In the genomic region with DNA sequence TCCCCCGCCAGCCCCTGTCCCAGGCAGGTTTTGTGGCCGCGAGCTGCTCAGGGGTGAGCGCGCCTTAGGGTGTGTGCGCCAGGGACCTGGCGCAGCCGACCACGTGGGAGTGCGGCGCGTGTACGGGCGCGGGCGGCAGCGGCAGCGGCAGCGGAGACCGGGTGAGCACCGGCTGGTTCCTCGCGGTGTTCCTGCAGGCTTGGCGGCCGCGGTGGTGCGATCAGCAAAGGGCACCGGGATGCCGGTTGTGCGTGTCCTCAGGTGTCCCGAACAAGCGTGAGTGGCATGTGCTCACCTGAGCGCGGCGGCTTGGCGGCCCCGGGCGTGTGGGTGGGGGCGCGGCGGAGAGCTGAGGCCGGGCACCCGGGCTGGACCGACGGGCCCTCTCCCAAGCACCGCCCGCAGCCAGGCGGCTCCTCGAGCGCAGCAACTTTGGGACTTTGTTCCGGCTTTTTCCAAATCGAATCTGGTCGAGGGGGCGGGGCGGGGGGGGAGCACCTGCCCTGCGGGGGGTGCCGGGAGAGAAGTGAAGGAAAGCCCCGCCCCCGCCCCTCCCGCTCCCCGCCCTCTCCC, we compare ENCODE assay signal across 7 cellular contexts. TPM values are rescaled to one million over a fixed set of nuclear protein-coding genes. Genes with fewer than 3 reads are reported as not detected.
A peak's percentile ranks its signal among the peaks of the same experiment; 100 is the strongest.
DNase-seq lines count a peak whose midpoint lies in the region; ATAC-seq and TF ChIP-seq lines count a peak whose summit lies in the region.
"Had no signal": no experiment of that assay in that cellular context is flagged by ENCODE, and none has a peak within 500 bp of the region (broad histone marks: within the 10 kb centered on the region; RNA-seq: fewer than 3 reads in every experiment).

No MANE protein-coding gene starts in this region.

- H2AFZ ChIP-seq in HCT116 (ENCODE audit: low read depth, low read length, poor library complexity, severe bottlenecking), result peak overlapping the region; percentile 54

- under 1% methylated on average over 61 of the region's 61 CpGs for WGBS in thymus

- H3K9me2 ChIP-seq in HCT116 (ENCODE audit: insufficient read depth), result no peaks in the 10 kb centered on the region

- H3K4me1 Mint-ChIP-seq in activated CD4-positive, alpha-beta memory T cell treated with anti-CD3 and anti-CD28 coated beads, Interleukin-2, amount 10 ng/mL, durations not matched to agents 7 days and 5 days, result peaks cover 7% of the 10 kb centered on the region

- TF ChIP-seq RAD21 in HCT116 (IDR thresholded peaks at IDR 0.05; ENCODE audit: low read depth), result no peak

- POLR2A ChIA-PET in HCT116 (lab: Charles Lee), result interaction anchor here (0.9 kb wide), 2 partner anchors 8 to 13 kb away, joined by 3 read pairs; no protein-coding TSS in a partner anchor
- POLR2A ChIA-PET in activated CD4-positive, alpha-beta memory T cell treated with anti-CD3 and anti-CD28 coated beads, Interleukin-2, amount 10 ng/mL, durations not matched to agents 7 days and 5 days (lab: Charles Lee), result no interaction called here

- H3K27ac Mint-ChIP-seq in activated CD4-positive, alpha-beta memory T cell treated with anti-CD3 and anti-CD28 coated beads, Interleukin-2, amount 10 ng/mL, durations not matched to agents 7 days and 5 days, result no peak overlapping the region

- H3K36me3 ChIP-seq in HCT116 (ENCODE audit: control insufficient read depth in 1 of 2, insufficient read depth in 2 of 2, low read length in 2 of 2) (no peaks in the 10 kb centered on the region), iPS-18a (ENCODE audit: control insufficient read depth, low read depth, low read length) (no peaks in the 10 kb centered on the region), thymus (ENCODE audit: control insufficient read depth, insufficient read depth) (peaks cover 4% of the 10 kb centered on the region)

- H3K79me2 ChIP-seq in HCT116 (ENCODE audit: insufficient read depth, low read length), result no peaks in the 10 kb centered on the region

- H3K4me3 ChIP-seq in HCT116 (replicated peaks in 1 of 2; ENCODE audit: low read depth in 1 of 2, low read length in 2 of 2), result peak overlapping the region; percentile 60 to 71
- H3K4me3 ChIP-seq in iPS-18a (ENCODE audit: low read length), result peak overlapping the region; percentile 61
- peak overlapping the region; percentile 49 for H3K4me3 ChIP-seq in thymus (ENCODE audit: low read length)

- RAD21 ChIA-PET in HCT116 (lab: Charles Lee; ENCODE audit: low non-redundant PET in 1 of 2, low total read pairs in 2 of 2, uncharacterized antibody in 2 of 2, unreplicated experiment in 2 of 2), result interaction anchor here (0.7 to 0.8 kb wide), 2 partner anchors 26 to 170 kb away, joined by 3 read pairs; no protein-coding TSS in a partner anchor

- TF ChIP-seq CTCF in HCT116 (IDR thresholded peaks at IDR 0.05 in 2 of 3, conservative IDR thresholded peaks at IDR 0.05 in 1 of 3; ENCODE audit: borderline replicate concordance in 1 of 3, insufficient read depth in 1 of 3, low read depth in 2 of 3, low read length in 2 of 3), result no peak

- H3K27me3 ChIP-seq in HCT116 (ENCODE audit: insufficient read depth, low read length) (no peaks in the 10 kb centered on the region), iPS-18a (ENCODE audit: control insufficient read depth, insufficient read depth, low read length) (peaks cover 29% of the 10 kb centered on the region), thymus (ENCODE audit: control insufficient read depth, insufficient read depth) (peaks cover 51% of the 10 kb centered on the region)

- BruUV-seq in HCT116 (replicated peaks; lab: Mats Ljungman, UMichigan), result no TSS peak

- H3K9me3 Mint-ChIP-seq in activated CD4-positive, alpha-beta memory T cell treated with anti-CD3 and anti-CD28 coated beads, Interleukin-2, amount 10 ng/mL, durations not matched to agents 7 days and 5 days, result no peaks in the 10 kb centered on the region

- no peaks in the 10 kb centered on the region for H3K9me3 ChIP-seq in HCT116 (ENCODE audit: control insufficient read depth in 1 of 2, insufficient read depth in 1 of 2, low read depth in 1 of 2, low read length in 2 of 2)
- no peaks in the 10 kb centered on the region for H3K9me3 ChIP-seq in iPS-18a (ENCODE audit: control insufficient read depth, low read depth, low read length)
- no peaks in the 10 kb centered on the region for H3K9me3 ChIP-seq in thymus (ENCODE audit: control insufficient read depth)

- CTCF ChIA-PET in HCT116 (lab: Charles Lee), result interaction anchor here (0.9 to 2.3 kb wide), 6 partner anchors 11 to 91 kb away, joined by 3 to 8 read pairs (median 3); no protein-coding TSS in a partner anchor
- CTCF ChIA-PET in activated CD4-positive, alpha-beta memory T cell treated with anti-CD3 and anti-CD28 coated beads, Interleukin-2, amount 10 ng/mL, durations not matched to agents 7 days and 5 days (lab: Charles Lee), result no interaction called here

- DNase-seq in HCT116 (ENCODE audit: low read depth, low spot score) (no peak), amygdala (lab: John Stamatoyannopoulos, UW) (no peak)
- DNase-seq in activated CD4-positive, alpha-beta memory T cell treated with anti-CD3 and anti-CD28 coated beads, Interleukin-2, amount 10 ng/mL, durations not matched to agents 7 days and 5 days, result peak; percentile 26

- peak overlapping the region; percentile 72 for H3K4me3 Mint-ChIP-seq in activated CD4-positive, alpha-beta memory T cell treated with anti-CD3 and anti-CD28 coated beads, Interleukin-2, amount 10 ng/mL, durations not matched to agents 7 days and 5 days

- no peaks in the 10 kb centered on the region for H4K20me1 ChIP-seq in HCT116 (ENCODE audit: insufficient read depth)

- peak overlapping the region; percentile 96 for H3K4me2 ChIP-seq in HCT116 (ENCODE audit: low read length)

- H3K9ac ChIP-seq in HCT116 (ENCODE audit: low read length) (peak overlapping the region; percentile 77), iPS-18a (ENCODE audit: low read length) (peak overlapping the region; percentile 58)

- no peak for TF ChIP-seq POLR2A in HCT116 (IDR thresholded peaks at IDR 0.05; ENCODE audit: borderline replicate concordance, extremely low read depth, insufficient read depth, insufficient read length)

- H3K4me1 ChIP-seq in HCT116 (ENCODE audit: control insufficient read depth in 1 of 2, insufficient read depth in 2 of 2, low read length in 2 of 2) (peaks cover 6 to 44% of the 10 kb centered on the region in 2 experiments; a peak in 3 of 4 replicates), iPS-18a (ENCODE audit: control insufficient read depth, low read depth, low read length) (peaks cover 30% of the 10 kb centered on the region), thymus (ENCODE audit: control insufficient read depth, insufficient read depth, low read length) (no peaks in the 10 kb centered on the region)

- peaks cover 44% of the 10 kb centered on the region for H3K27me3 Mint-ChIP-seq in activated CD4-positive, alpha-beta memory T cell treated with anti-CD3 and anti-CD28 coated beads, Interleukin-2, amount 10 ng/mL, durations not matched to agents 7 days and 5 days

- intact Hi-C loops in HCT116 (cut with micrococcal nuclease), result no loop called here

- peak overlapping the region; percentile 66 for H3K27ac ChIP-seq in HCT116 (ENCODE audit: low read depth, low read length)
- no peak overlapping the region for H3K27ac ChIP-seq in iPS-18a (ENCODE audit: low read length)
- H3K27ac ChIP-seq in thymus (ENCODE audit: low read depth), result no peak overlapping the region

- ATAC-seq in HCT116 (peak; percentile 49), GM21529 (IDR thresholded peaks at IDR 0.05; ENCODE audit: unreplicated experiment) (no peak)

- peaks cover 2% of the 10 kb centered on the region for H3K36me3 Mint-ChIP-seq in activated CD4-positive, alpha-beta memory T cell treated with anti-CD3 and anti-CD28 coated beads, Interleukin-2, amount 10 ng/mL, durations not matched to agents 7 days and 5 days (ENCODE audit: low read depth)

TF ChIP-seq in HCT116, 20 proteins besides CTCF, POLR2A, EP300 and RAD21 (continues in another document):
- TF ChIP-seq POLR2AphosphoS5 (IDR thresholded peaks at IDR 0.05; ENCODE audit: low read depth, low read length) (0 out of 2 replicates have a peak, but pooled peaks have one; percentile 64), MAX (IDR thresholded peaks at IDR 0.05) (peak; percentile 98)
- TF ChIP-seq, protein P1, sequence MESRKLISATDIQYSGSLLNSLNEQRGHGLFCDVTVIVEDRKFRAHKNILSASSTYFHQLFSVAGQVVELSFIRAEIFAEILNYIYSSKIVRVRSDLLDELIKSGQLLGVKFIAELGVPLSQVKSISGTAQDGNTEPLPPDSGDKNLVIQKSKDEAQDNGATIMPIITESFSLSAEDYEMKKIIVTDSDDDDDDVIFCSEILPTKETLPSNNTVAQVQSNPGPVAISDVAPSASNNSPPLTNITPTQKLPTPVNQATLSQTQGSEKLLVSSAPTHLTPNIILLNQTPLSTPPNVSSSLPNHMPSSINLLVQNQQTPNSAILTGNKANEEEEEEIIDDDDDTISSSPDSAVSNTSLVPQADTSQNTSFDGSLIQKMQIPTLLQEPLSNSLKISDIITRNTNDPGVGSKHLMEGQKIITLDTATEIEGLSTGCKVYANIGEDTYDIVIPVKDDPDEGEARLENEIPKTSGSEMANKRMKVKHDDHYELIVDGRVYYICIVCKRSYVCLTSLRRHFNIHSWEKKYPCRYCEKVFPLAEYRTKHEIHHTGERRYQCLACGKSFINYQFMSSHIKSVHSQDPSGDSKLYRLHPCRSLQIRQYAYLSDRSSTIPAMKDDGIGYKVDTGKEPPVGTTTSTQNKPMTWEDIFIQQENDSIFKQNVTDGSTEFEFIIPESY (IDR thresholded peaks at IDR 0.05; ENCODE audit: extremely low read depth, insufficient replicate concordance, low read length), result no peak

RNA-seq across cellular contexts. Expression of gene HSD11B2, which starts 0.3 kb away (rescaled TPM):
- total RNA-seq in HCT116 (2021; ENCODE audit: unreplicated experiment), result 9.7 TPM
- polyA plus RNA-seq in HCT116 (2012), result 11.2 and 11.9 TPM in 2 replicates
- total RNA-seq in activated CD4-positive, alpha-beta memory T cell treated with anti-CD3 and anti-CD28 coated beads, Interleukin-2, amount 10 ng/mL, durations not matched to agents 7 days and 5 days, result not detected
- polyA plus RNA-seq in thymus, result 7.8 TPM

RNA-seq across cellular contexts. Expression of gene ZDHHC1, which starts 14.3 kb away (rescaled TPM):
- 9.1 TPM for total RNA-seq in HCT116 (2021; ENCODE audit: unreplicated experiment)
- 7.0 and 8.8 TPM in 2 replicates for polyA plus RNA-seq in HCT116 (2012)
- total RNA-seq in activated CD4-positive, alpha-beta memory T cell treated with anti-CD3 and anti-CD28 coated beads, Interleukin-2, amount 10 ng/mL, durations not matched to agents 7 days and 5 days, result under 1 TPM; 0.23 to 0.45 TPM
- 2.5 TPM for polyA plus RNA-seq in thymus

RNA-seq across cellular contexts. Expression of gene TPPP3, which starts 37.3 kb away (rescaled TPM):
- total RNA-seq in HCT116 (2021; ENCODE audit: unreplicated experiment), result 1.2 TPM
- polyA plus RNA-seq in HCT116 (2012), result 1.5 and 1.6 TPM in 2 replicates
- not detected for total RNA-seq in activated CD4-positive, alpha-beta memory T cell treated with anti-CD3 and anti-CD28 coated beads, Interleukin-2, amount 10 ng/mL, durations not matched to agents 7 days and 5 days
- polyA plus RNA-seq in thymus, result 9.0 TPM
- total RNA-seq: T-helper 2 cell treated with Interferon-gamma antibody and Interleukin-4, amounts not matched to agents 100 ng/mL and 5 ng/mL, for 36 hours had no signal

RNA-seq across cellular contexts. Expression of gene ATP6V0D1, which starts 50.4 kb away (rescaled TPM):
- total RNA-seq in HCT116 (2021; ENCODE audit: unreplicated experiment), result 36.6 TPM
- polyA plus RNA-seq in HCT116 (2012), result 35.1 and 36.8 TPM in 2 replicates
- 10 to 100 TPM; 52.8 to 59.5 TPM for total RNA-seq in activated CD4-positive, alpha-beta memory T cell treated with anti-CD3 and anti-CD28 coated beads, Interleukin-2, amount 10 ng/mL, durations not matched to agents 7 days and 5 days
- polyA plus RNA-seq in thymus, result 44.8 TPM

RNA-seq across cellular contexts. Expression of gene AGRP, which starts 52.8 kb away (rescaled TPM):
- not detected for total RNA-seq in HCT116 (2021; ENCODE audit: unreplicated experiment)
- not detected in 2 replicates for polyA plus RNA-seq in HCT116 (2012)
- not detected for total RNA-seq in activated CD4-positive, alpha-beta memory T cell treated with anti-CD3 and anti-CD28 coated beads, Interleukin-2, amount 10 ng/mL, durations not matched to agents 7 days and 5 days
- 0.87 TPM for polyA plus RNA-seq in thymus
- total RNA-seq: T-helper 2 cell treated with Interferon-gamma antibody and Interleukin-4, amounts not matched to agents 100 ng/mL and 5 ng/mL, for 36 hours had no signal
